In the genomic region with DNA sequence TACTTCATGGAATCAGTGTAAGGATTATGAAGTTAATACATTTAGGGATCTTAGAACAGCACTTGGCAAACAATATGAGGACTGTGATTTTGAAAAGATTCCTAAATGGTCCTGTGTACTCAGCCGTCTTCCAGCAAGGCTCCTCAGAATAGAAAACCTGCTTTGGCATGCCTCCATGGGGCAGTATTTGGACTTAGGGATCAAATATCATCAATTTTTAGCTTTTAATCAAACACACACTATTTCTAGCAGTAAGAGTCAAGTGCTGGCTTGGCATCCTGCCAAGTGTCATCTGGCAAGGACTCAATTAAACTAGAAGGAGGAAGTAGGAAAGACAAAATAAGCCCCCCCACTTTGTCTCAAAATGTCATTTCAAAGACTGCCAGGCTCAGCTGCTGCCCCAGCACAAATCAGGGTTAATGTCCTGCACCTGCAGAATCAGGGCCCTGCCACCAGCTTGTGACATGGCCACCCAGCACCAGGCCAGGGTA, we compare ENCODE assay signal across 12 cellular contexts. TPM values are rescaled to one million over a fixed set of nuclear protein-coding genes. Genes with fewer than 3 reads are reported as not detected.
DNase-seq lines count a peak whose midpoint lies in the region; ATAC-seq, FAIRE-seq and TF ChIP-seq lines count a peak whose summit lies in the region.
"Had no signal": no experiment of that assay in that cellular context is flagged by ENCODE, and none has a peak within 500 bp of the region (broad histone marks: within the 10 kb centered on the region; RNA-seq: fewer than 3 reads in every experiment).

No MANE protein-coding gene starts in this region.

- 0 to 17% (median 7%) methylated on average over 1 of the region's 1 CpG for WGBS in stomach, 5 donors

- H3K4me1 ChIP-seq in OCI-LY1 (ENCODE audit: insufficient read depth, low read length, severe bottlenecking): peaks cover 16% of the 10 kb centered on the region
- H3K4me1 ChIP-seq in stomach: peaks cover 8 to 30% (median 25%) of the 10 kb centered on the region in 4 donors

- H3K36me3 ChIP-seq in OCI-LY1 (ENCODE audit: insufficient read depth, low read length) (no peaks in the 10 kb centered on the region; the same call in 1 of the 2 replicates), stomach (no peaks in the 10 kb centered on the region), H7 (replicated peaks; ENCODE audit: control insufficient read depth, insufficient read depth, low read length) (no peaks in the 10 kb centered on the region)

- TF ChIP-seq CTCF in OCI-LY1 (IDR thresholded peaks at IDR 0.05; ENCODE audit: low read length) (no peak), stomach (IDR thresholded peaks at IDR 0.05) (no peak)

- TF ChIP-seq POLR2A in stomach (IDR thresholded peaks at IDR 0.05) (no peak), H54 (IDR thresholded peaks at IDR 0.05; ENCODE audit: low read depth, low read length) (no peak)

- ATAC-seq in left ventricle myocardium superior: peak; percentile 43

- no peak for FAIRE-seq in H54 (lab: Jason Lieb, UNC)

- no peak overlapping the region for H3K9ac ChIP-seq in OCI-LY1 (ENCODE audit: low read length)

- peaks cover 12% of the 10 kb centered on the region; the same call in 1 of the 2 replicates for H3K9me3 ChIP-seq in OCI-LY1 (ENCODE audit: low read length)
- peaks cover 0 to 4% (median 0%) of the 10 kb centered on the region in 4 donors for H3K9me3 ChIP-seq in stomach

- peaks cover 13% of the 10 kb centered on the region; the same call in 1 of the 2 replicates for H3K27me3 ChIP-seq in OCI-LY1 (ENCODE audit: insufficient read depth, low read length)
- no peaks in the 10 kb centered on the region for H3K27me3 ChIP-seq in stomach
- H3K27me3 ChIP-seq in H7 (ENCODE audit: control insufficient read depth, insufficient read depth, low read length): no peaks in the 10 kb centered on the region

- no peaks in the 10 kb centered on the region for H3K9me2 ChIP-seq in OCI-LY1 (ENCODE audit: low read depth, low read length)

- H3K4me3 ChIP-seq in OCI-LY1 (ENCODE audit: low read depth, low read length, poor library complexity, severe bottlenecking) (no peak overlapping the region), stomach (no peak overlapping the region), H7 (ENCODE audit: insufficient read depth, low read depth, low read length) (no peak overlapping the region)

- TF ChIP-seq EP300 in stomach (IDR thresholded peaks at IDR 0.05): no peak

- H3F3A ChIP-seq in OCI-LY1 (ENCODE audit: insufficient read depth, low read length): no peaks in the 10 kb centered on the region

- peak overlapping the region; percentile 6; the same call in 1 of the 2 replicates for H3K4me2 ChIP-seq in OCI-LY1 (ENCODE audit: low read length)

- H4K20me1 ChIP-seq in OCI-LY1 (ENCODE audit: insufficient read depth, low read length): no peaks in the 10 kb centered on the region

- DNase-seq in NCI-H1417 (lab: John Stamatoyannopoulos, UW): peak; percentile 40 to 87 (median 70)
- DNase-seq in NCI-H1417 treated with DMSO at 0.1 percent for 48 hours (lab: John Stamatoyannopoulos, UW): no peak
- DNase-seq in left ventricle myocardium superior: peak; percentile 49
- peak; percentile 89 for DNase-seq in stomach
- no peak for DNase-seq in H7
- DNase-seq in H54 (ENCODE audit: insufficient read length, low spot score): no peak
- DNase-seq in posterior vena cava (ENCODE audit: low spot score): no peak
- DNase-seq: 8988T, GOT3 had no signal

- no peaks in the 10 kb centered on the region for H3K79me2 ChIP-seq in OCI-LY1 (ENCODE audit: insufficient read depth, low read length)

- intact Hi-C loops in left ventricle myocardium superior (cut with micrococcal nuclease) (no loop called here), stomach (cut with DNase I; ENCODE audit: low total_unique reads) (no loop called here), posterior vena cava (cut with DNase I) (no loop called here)

- H3K27ac ChIP-seq in OCI-LY1 (ENCODE audit: low read depth, low read length, poor library complexity, severe bottlenecking) (no peak overlapping the region), stomach (peak overlapping the region in 4 of 5 donors; percentile 19 to 54 (median 36))

- H2AFZ ChIP-seq in OCI-LY1 (ENCODE audit: low read length): no peak overlapping the region

RNA-seq across cellular contexts. Expression of a gene that starts 40.8 kb away (rescaled TPM):
- not detected for total RNA-seq in left ventricle myocardium superior
- 1 to 10 TPM in 2 of 5 donors, under 1 TPM in 2, not detected in 1; 0.45 to 3.5 (median 1.1) TPM for total RNA-seq in stomach
- polyA plus RNA-seq in stomach: under 1 TPM; 0.46 to 0.75 (median 0.68) TPM
- total RNA-seq in H7 (2014; rRNA removed; shearing (Covaris generic)): not detected in 2 replicates
- total RNA-seq in posterior vena cava: not detected
- total RNA-seq: epithelial cell of proximal tubule, mononuclear cell had no signal

Comparison
In these comparisons a context has a peak if more than half of its experiments do, and no peak if none do; other contexts are left out.
1. DNase-seq: peak in NCI-H1417 (3 of 3), left ventricle myocardium superior (single experiment) and stomach (single experiment); none in NCI-H1417 treated with DMSO at 0.1 percent for 48 hours (single experiment), H7 (single experiment), H54 (single experiment) and posterior vena cava (single experiment).